ENCODE assay signal across 12 cellular contexts in the genomic region with DNA sequence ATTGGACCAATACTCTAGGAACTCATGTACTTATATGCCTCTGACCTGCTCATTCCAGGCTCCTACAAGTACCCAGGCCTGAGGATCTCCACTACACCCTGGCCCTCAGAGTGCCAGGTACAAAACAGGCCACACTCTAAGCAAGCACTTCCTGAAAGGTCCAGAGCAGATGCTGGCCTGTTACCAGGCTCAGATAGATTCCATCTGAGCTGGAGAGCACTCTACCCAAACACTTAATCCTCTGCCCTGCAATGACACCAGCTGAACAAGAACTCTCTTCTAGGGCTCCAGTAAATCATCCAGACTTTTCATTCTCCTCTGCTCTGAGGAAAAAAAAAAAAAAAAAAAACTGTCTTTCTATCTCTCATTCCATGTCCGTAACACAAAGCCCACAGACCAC. TPM values are rescaled to one million over a fixed set of nuclear protein-coding genes. Genes with fewer than 3 reads are reported as not detected.
DNase-seq lines count a peak whose midpoint lies in the region; ATAC-seq and TF ChIP-seq lines count a peak whose summit lies in the region.
"Had no signal": no experiment of that assay in that cellular context is flagged by ENCODE, and none has a peak within 500 bp of the region (broad histone marks: within the 10 kb centered on the region; RNA-seq: fewer than 3 reads in every experiment).

No MANE protein-coding gene starts in this region.

- peak overlapping the region; percentile 72 for H3K27ac ChIP-seq in mammary epithelial cell (ENCODE audit: insufficient read depth, low read depth, low read length)
- peak overlapping the region; percentile 9 to 78 for H3K27ac ChIP-seq in lung (ENCODE audit: low read depth in 1 of 2, low read length in 1 of 2)
- peak overlapping the region in 2 of 3 donors; percentile 45 to 50 for H3K27ac ChIP-seq in thyroid gland
- H3K27ac ChIP-seq in OCI-LY7 (ENCODE audit: low read depth, low read length, poor library complexity, severe bottlenecking) = no peak overlapping the region
- H3K27ac ChIP-seq: 22Rv1 had no signal

- CTCF ChIA-PET in mammary epithelial cell (lab: Charles Lee; ENCODE audit: low non-redundant PET) = interaction anchor here (0.5 kb wide), 2 partner anchors 9 to 141 kb away, joined by 8 to 13 read pairs; no protein-coding TSS in a partner anchor
- CTCF ChIA-PET in OCI-LY7 (lab: Charles Lee; ENCODE audit: unreplicated experiment) = interaction anchor here (1.3 kb wide), 1 partner anchor 34 kb away, joined by 3 read pairs; no protein-coding TSS in a partner anchor

- no peak for TF ChIP-seq CTCF in mammary epithelial cell (conservative IDR thresholded peaks at IDR 0.05 in 1 of 2, IDR thresholded peaks at IDR 0.05 in 1 of 2; ENCODE audit: extremely low read depth in 1 of 2, insufficient read depth in 1 of 2, low read depth in 1 of 2, low read length in 2 of 2)
- TF ChIP-seq CTCF in lung (IDR thresholded peaks at IDR 0.05; ENCODE audit: control extremely low read depth, extremely low read depth) = no peak
- TF ChIP-seq CTCF in thyroid gland (IDR thresholded peaks at IDR 0.05) = no peak
- TF ChIP-seq CTCF in OCI-LY7 (conservative IDR thresholded peaks at IDR 0.05; ENCODE audit: low read length) = no peak

- BruUV-seq in mammary epithelial cell (replicated peaks; lab: Mats Ljungman, UMichigan) = TSS peak; percentile 30
- no TSS peak for BruUV-seq in OCI-LY7 (replicated peaks; lab: Mats Ljungman, UMichigan)

- H3K4me3 ChIP-seq in mammary epithelial cell (replicated peaks in 1 of 3; ENCODE audit: insufficient read depth in 1 of 3, low read depth in 2 of 3, low read length in 3 of 3) = peak overlapping the region; percentile 7 to 35 (median 29)
- no peak overlapping the region for H3K4me3 ChIP-seq in lung
- H3K4me3 ChIP-seq in thyroid gland (replicated peaks in 1 of 3) = no peak overlapping the region
- no peak overlapping the region for H3K4me3 ChIP-seq in OCI-LY7 (ENCODE audit: low read depth, low read length, poor library complexity, severe bottlenecking)

- no peak overlapping the region for H2AFZ ChIP-seq in mammary epithelial cell (ENCODE audit: low read depth, low read length)
- H2AFZ ChIP-seq in OCI-LY7 (ENCODE audit: low read length) = no peak overlapping the region

- ATAC-seq in lung (ENCODE audit: insufficient read depth, low FRiP score) = no peak
- ATAC-seq in GM21381 (IDR thresholded peaks at IDR 0.05; ENCODE audit: unreplicated experiment) = no peak
- ATAC-seq: left lobe of liver had no signal

- H3K36me3 ChIP-seq in mammary epithelial cell (ENCODE audit: insufficient read depth, low read length) (peaks cover 3% of the 10 kb centered on the region), lung (ENCODE audit: control insufficient read depth in 2 of 2, insufficient read depth in 2 of 2, low read length in 2 of 2) (no peaks in the 10 kb centered on the region), thyroid gland (no peaks in the 10 kb centered on the region), OCI-LY7 (ENCODE audit: insufficient read depth, low read length) (no peaks in the 10 kb centered on the region)

- peak overlapping the region; percentile 40 for H3K9ac ChIP-seq in mammary epithelial cell (ENCODE audit: insufficient read depth, low read length)

- no peaks in the 10 kb centered on the region for H3K9me3 ChIP-seq in mammary epithelial cell (replicated peaks; ENCODE audit: insufficient read depth, low read length)
- H3K9me3 ChIP-seq in lung (ENCODE audit: control insufficient read depth in 2 of 2, insufficient read depth in 1 of 2, low read length in 1 of 2) = no peaks in the 10 kb centered on the region
- H3K9me3 ChIP-seq in thyroid gland = no peaks in the 10 kb centered on the region
- no peaks in the 10 kb centered on the region for H3K9me3 ChIP-seq in OCI-LY7 (ENCODE audit: low read length)

- H3K27me3 ChIP-seq in mammary epithelial cell (ENCODE audit: insufficient read depth, low read length) (no peaks in the 10 kb centered on the region), lung (ENCODE audit: control insufficient read depth, insufficient read depth) (no peaks in the 10 kb centered on the region), thyroid gland (no peaks in the 10 kb centered on the region)

- WGBS in mammary epithelial cell (ENCODE audit: low coverage, missing lambda C conversion rate) = 0% methylated on average over 1 of the region's 1 CpG
- 53 to 88% methylated on average over 1 of the region's 1 CpG for WGBS in lung, 2 donors
- 61 to 74% methylated on average over 1 of the region's 1 CpG for WGBS in thyroid gland, 2 donors

- intact Hi-C loops in mammary epithelial cell (cut with micrococcal nuclease) (loop anchor here (2.0 to 5.0 kb wide), 3 partner anchors 42 to 70 kb away; a partner anchor contains a TSS), thyroid gland (cut with DNase I) (no loop called here), OCI-LY7 (cut with micrococcal nuclease; ENCODE audit: unreplicated experiment) (no loop called here)

- peak overlapping the region; percentile 79 for H3K4me2 ChIP-seq in mammary epithelial cell (ENCODE audit: insufficient read depth, low read depth, low read length)
- no peak overlapping the region for H3K4me2 ChIP-seq in OCI-LY7 (ENCODE audit: low read length)

- POLR2A ChIA-PET in OCI-LY7 (lab: Charles Lee) = interaction anchor here (0.6 to 3.5 kb wide), 5 partner anchors 12 to 84 kb away, joined by 3 to 13 read pairs (median 7); no protein-coding TSS in a partner anchor

- H4K20me1 ChIP-seq in mammary epithelial cell (ENCODE audit: insufficient read depth, low read length) = no peaks in the 10 kb centered on the region
- no peaks in the 10 kb centered on the region for H4K20me1 ChIP-seq in OCI-LY7 (ENCODE audit: insufficient read depth, low read length)

- DNase-seq in DMS53 (lab: John Stamatoyannopoulos, UW) (peak; percentile 43), DMS53 treated with DMSO at 0.1 percent for 48 hours (lab: John Stamatoyannopoulos, UW; ENCODE audit: unreplicated experiment) (no peak), mammary epithelial cell (no peak), lung (ENCODE audit: low spot score) (peak; percentile 66), thyroid gland (peak; percentile 64 to 68), OCI-LY7 (ENCODE audit: low spot score) (no peak)
- DNase-seq in central memory CD4-positive, alpha-beta T cell = no peak
- DNase-seq: activated B cell treated with CpG ODN at 0.5 μM for 24 hours; effector CD4-positive, alpha-beta T cell had no signal

- no peaks in the 10 kb centered on the region for H3K9me2 ChIP-seq in OCI-LY7 (ENCODE audit: insufficient read depth, low read length)

- no peak for TF ChIP-seq POLR2A in thyroid gland (IDR thresholded peaks at IDR 0.05)

- H3K79me2 ChIP-seq in mammary epithelial cell (ENCODE audit: insufficient read depth, low read length) (peaks cover 69% of the 10 kb centered on the region), OCI-LY7 (ENCODE audit: insufficient read depth, low read depth, low read length) (no peaks in the 10 kb centered on the region)

- dilution Hi-C loops in mammary epithelial cell (cut with HindIII; ENCODE audit: low sequenced_read_pairs) = loop anchor here (5.0 kb wide), 2 partner anchors 38 to 68 kb away; a partner anchor contains a TSS

- H3K4me1 ChIP-seq in mammary epithelial cell (ENCODE audit: insufficient read depth, low read length) (peaks cover 68% of the 10 kb centered on the region), lung (ENCODE audit: control insufficient read depth in 2 of 2, insufficient read depth in 2 of 2, low read length in 2 of 2) (peaks cover 27 to 30% of the 10 kb centered on the region in 2 donors), thyroid gland (peaks cover 23 to 50% of the 10 kb centered on the region in 2 donors), OCI-LY7 (ENCODE audit: insufficient read depth, low read length, poor library complexity, severe bottlenecking) (peaks cover 42% of the 10 kb centered on the region)

- in situ Hi-C loops in mammary epithelial cell (cut with MboI; ENCODE audit: low sequenced_read_pairs in 2 of 2) = no loop called here

RNA-seq across cellular contexts. Expression of a gene that starts 2.9 kb away (rescaled TPM):
- total RNA-seq in mammary epithelial cell (100 to 1,000 TPM; 103 to 142 TPM), lung (10 to 100 TPM; 37.8 to 62.3 TPM), thyroid gland (10 to 100 TPM; 21.3 to 32.0 (median 29.6) TPM), OCI-LY7 (2022) (0.32 and 0.33 TPM in 2 replicates)
- polyA plus RNA-seq in mammary epithelial cell (134 TPM), lung (10 to 100 TPM; 20.3 to 36.5 TPM)
- polyA minus RNA-seq in mammary epithelial cell = 255 TPM
- 7.2 and 8.9 TPM in 2 replicates for total RNA-seq in OCI-LY7 (2014; rRNA removed; shearing (Covaris generic))

RNA-seq across cellular contexts. Expression of a gene that starts 32.8 kb away (rescaled TPM):
- total RNA-seq in mammary epithelial cell (100 to 1,000 TPM; 101 to 217 TPM), lung (10 to 100 TPM in 1 of 2 donors, 1 to 10 TPM in 1; 7.3 to 13.8 TPM), thyroid gland (10 to 100 TPM in 2 of 4 donors, 1 to 10 TPM in 2; 6.0 to 25.4 (median 13.3) TPM), OCI-LY7 (2022) (not detected in 2 replicates)
- polyA plus RNA-seq in mammary epithelial cell (120 TPM), lung (10 to 100 TPM in 1 of 2 donors, 1 to 10 TPM in 1; 8.3 to 10.9 TPM)
- polyA minus RNA-seq in mammary epithelial cell = 48.5 TPM
- not detected in 2 replicates for total RNA-seq in OCI-LY7 (2014; rRNA removed; shearing (Covaris generic))
- total RNA-seq: activated B cell treated with CpG ODN at 0.5 μM for 24 hours had no signal

Comparison
In these comparisons a context has a peak if more than half of its experiments do, and no peak if none do; other contexts are left out.
1. DNase-seq: peak in DMS53 (single experiment), lung (single experiment) and thyroid gland (2 of 2); none in DMS53 treated with DMSO at 0.1 percent for 48 hours (single experiment), mammary epithelial cell (single experiment), OCI-LY7 (single experiment) and central memory CD4-positive, alpha-beta T cell (single experiment).
2. H3K4me3 ChIP-seq: peak in mammary epithelial cell (3 of 3); none in lung (single experiment), thyroid gland (0 of 3) and OCI-LY7 (single experiment).
3. RNA of a gene that starts 32.8 kb away (total RNA-seq): 101 to 217 TPM in mammary epithelial cell, 6.0 to 25.4 TPM in thyroid gland and 7.3 to 13.8 TPM in lung; not detected in OCI-LY7; every median in the first group is over 4 times any median in the second.